In the genomic region with DNA sequence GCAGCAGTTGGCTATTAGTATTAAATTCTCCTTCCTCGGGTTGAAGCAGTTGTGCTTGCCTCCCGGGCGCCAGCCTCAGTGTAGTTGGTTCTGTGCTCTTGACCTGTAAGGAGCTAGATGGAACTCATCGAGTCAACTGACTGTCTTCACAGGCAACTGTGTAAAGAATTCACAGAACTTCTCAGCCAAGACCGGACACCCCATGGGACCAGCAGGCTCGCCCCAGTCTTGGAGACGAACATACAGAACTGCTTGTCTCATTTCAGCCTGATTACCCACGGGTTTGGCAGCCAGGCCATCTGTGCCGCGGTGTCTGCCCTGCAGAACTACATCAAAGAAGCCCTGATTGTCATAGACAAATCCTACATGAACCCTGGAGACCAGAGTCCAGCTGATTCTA, we compare ENCODE assay signal across 31 cellular contexts. TPM values are rescaled to one million over a fixed set of nuclear protein-coding genes. Genes with fewer than 3 reads are reported as not detected.
DNase-seq lines count a peak whose midpoint lies in the region; ATAC-seq and TF ChIP-seq lines count a peak whose summit lies in the region.
"Had no signal": no experiment of that assay in that cellular context is flagged by ENCODE, and none has a peak within 500 bp of the region (broad histone marks: within the 10 kb centered on the region; RNA-seq: fewer than 3 reads in every experiment).

No MANE protein-coding gene starts in this region.

- H4K20me1 ChIP-seq in H9 (ENCODE audit: control insufficient read depth, insufficient read depth, insufficient read length), result no peaks in the 10 kb centered on the region
- no peaks in the 10 kb centered on the region for H4K20me1 ChIP-seq in OCI-LY3 (ENCODE audit: insufficient read depth, low read length)
- no peaks in the 10 kb centered on the region for H4K20me1 ChIP-seq in mammary epithelial cell (ENCODE audit: insufficient read depth, low read length)
- H4K20me1 ChIP-seq in neural progenitor cell (ENCODE audit: low read depth), result no peaks in the 10 kb centered on the region

- H2BK15ac ChIP-seq in H9 (ENCODE audit: low read depth, low read length), result no peak overlapping the region

- no peak overlapping the region for H3K23ac ChIP-seq in H9 (ENCODE audit: insufficient read length, low read depth, low read length)

- no peak overlapping the region for H2BK120ac ChIP-seq in H9 (ENCODE audit: low read depth, low read length, poor library complexity, severe bottlenecking)

- DNase-seq in H9 (no peak), mammary epithelial cell (no peak), neural progenitor cell (ENCODE audit: low spot score) (no peak), cerebellar nuclear complex (lab: John Stamatoyannopoulos, UW) (no peak)
- DNase-seq: activated CD4-positive, alpha-beta T cell treated with anti-CD3 and anti-CD28 coated beads, Interleukin-2, amount 10 ng/mL, durations not matched to agents 24 days and 14 days; activated effector memory CD4-positive, alpha-beta T cell treated with Interleukin-2 at 50 U/mL for 16 hours; activated naive CD8-positive, alpha-beta T cell treated with anti-CD3 and anti-CD28 coated beads for 36 hours; anterior cingulate cortex; esophagus squamous epithelium; GOT3; left cardiac atrium; NCI-H1436 treated with DMSO at 0.1 percent for 48 hours; NCI-H226; nephron progenitor cell; pancreas; stimulated activated CD4-positive, alpha-beta T cell treated with anti-CD3 and anti-CD28 coated beads, Interleukin-1b, Interleukin-23, amount 100 ng/mL, for 48 hours; stimulated activated naive CD8-positive, alpha-beta T cell treated with anti-CD3 and anti-CD28 coated beads, Interleukin-15, Interleukin-2, amounts not matched to agents 100 U/mL and 50 U/mL, for 24 hours; T-cell; upper lobe of right lung had no signal

- no peak overlapping the region for H2BK5ac ChIP-seq in H9 (ENCODE audit: insufficient read length, low read length)

- H2BK20ac ChIP-seq in H9 (ENCODE audit: low read depth, low read length, poor library complexity, severe bottlenecking), result no peak overlapping the region

- H3K27me3 Mint-ChIP-seq in H9 (ENCODE audit: low read depth), result peaks cover 1% of the 10 kb centered on the region; the same call in 1 of the 2 replicates
- H3K27me3 Mint-ChIP-seq in neural progenitor cell (ENCODE audit: insufficient read depth, low read depth), result peaks cover 30% of the 10 kb centered on the region

- H4K8ac ChIP-seq in H9 (replicated peaks; ENCODE audit: insufficient read length, low read depth, low read length), result no peak overlapping the region

- intact Hi-C loops in mammary epithelial cell (cut with micrococcal nuclease), result no loop called here

- WGBS in H9 (ENCODE audit: extremely low coverage, insufficient read length, low lambda C conversion rate), result no CpG with 5 or more reads among the region's 10 CpGs
- 20% methylated on average over 10 of the region's 10 CpGs for WGBS in mammary epithelial cell (ENCODE audit: low coverage, missing lambda C conversion rate)

- H2AK5ac ChIP-seq in H9 (ENCODE audit: insufficient read length, low read length), result no peak overlapping the region

- no peaks in the 10 kb centered on the region for H3K36me3 ChIP-seq in OCI-LY3 (replicated peaks; ENCODE audit: low read depth, low read length)
- H3K36me3 ChIP-seq in mammary epithelial cell (ENCODE audit: insufficient read depth, low read length), result peaks cover 20% of the 10 kb centered on the region
- H3K36me3 ChIP-seq in iPS-20b (ENCODE audit: insufficient read depth, low read depth, low read length), result peaks cover 56% of the 10 kb centered on the region
- H3K36me3 ChIP-seq in neural progenitor cell, result no peaks in the 10 kb centered on the region
- H3K36me3 ChIP-seq: gastroesophageal sphincter, pancreas, upper lobe of right lung had no signal

- no peak overlapping the region; the same call in 1 of the 2 replicates for H3K14ac ChIP-seq in H9 (ENCODE audit: insufficient read depth, low read length)

- no peak for TF ChIP-seq CTCF in H9 (conservative IDR thresholded peaks at IDR 0.05)
- no peak for TF ChIP-seq CTCF in OCI-LY3 (IDR thresholded peaks at IDR 0.05; ENCODE audit: low read depth, low read length)
- TF ChIP-seq CTCF in mammary epithelial cell (conservative IDR thresholded peaks at IDR 0.05 in 1 of 2, IDR thresholded peaks at IDR 0.05 in 1 of 2; ENCODE audit: extremely low read depth in 1 of 2, insufficient read depth in 1 of 2, low read depth in 1 of 2, low read length in 2 of 2), result no peak
- no peak for TF ChIP-seq CTCF in neural progenitor cell (IDR thresholded peaks at IDR 0.05)

- H3K27ac ChIP-seq in H9 (ENCODE audit: insufficient read length, low read depth, low read length), result peak overlapping the region; percentile 47
- no peak overlapping the region for H3K27ac ChIP-seq in OCI-LY3 (ENCODE audit: low read length)
- H3K27ac ChIP-seq in mammary epithelial cell (ENCODE audit: insufficient read depth, low read depth, low read length), result peak overlapping the region; percentile 73
- H3K27ac ChIP-seq in iPS-20b (ENCODE audit: low read length), result no peak overlapping the region
- no peak overlapping the region for H3K27ac ChIP-seq in neural progenitor cell
- H3K27ac ChIP-seq: gastroesophageal sphincter, hepatocyte, pancreas, upper lobe of right lung had no signal

- no peak overlapping the region for H4K5ac ChIP-seq in H9 (ENCODE audit: insufficient read length, low read depth, low read length)

- H3K27ac Mint-ChIP-seq in H9, result peak overlapping the region in 2 of 3 experiments; percentile 68 to 73; a peak in 4 of 7 replicates
- H3K27ac Mint-ChIP-seq in neural progenitor cell, result no peak overlapping the region
- H3K27ac Mint-ChIP-seq: activated CD4-positive, alpha-beta T cell treated with anti-CD3 and anti-CD28 coated beads, Interleukin-2, amount 10 ng/mL, durations not matched to agents 24 days and 14 days; activated naive CD8-positive, alpha-beta T cell treated with anti-CD3 and anti-CD28 coated beads for 36 hours; dendritic cell treated with granulocyte-macrophage colony-stimulating factor and Interleukin-4, amounts not matched to agents 40 ng/mL and 50 ng/mL, for 4 days; nephron progenitor cell; T-cell had no signal

- no peak overlapping the region for H3K4me3 ChIP-seq in OCI-LY3 (ENCODE audit: low read length)
- no peak overlapping the region for H3K4me3 ChIP-seq in mammary epithelial cell (replicated peaks in 1 of 3; ENCODE audit: insufficient read depth in 1 of 3, low read depth in 2 of 3, low read length in 3 of 3)
- H3K4me3 ChIP-seq in iPS-20b (ENCODE audit: low read length), result no peak overlapping the region
- H3K4me3 ChIP-seq in neural progenitor cell, result no peak overlapping the region
- H3K4me3 ChIP-seq: esophagus squamous epithelium, gastroesophageal sphincter, hepatocyte, pancreas, smooth muscle cell, upper lobe of right lung had no signal

- H3K56ac ChIP-seq in H9 (ENCODE audit: insufficient read length, low read depth, low read length), result no peak overlapping the region

- no peak for ATAC-seq in HG03175 (IDR thresholded peaks at IDR 0.05; ENCODE audit: unreplicated experiment)
- ATAC-seq in GM19467 (IDR thresholded peaks at IDR 0.05; ENCODE audit: unreplicated experiment), result no peak
- ATAC-seq: gastroesophageal sphincter; left cardiac atrium; pancreas; stimulated activated naive CD8-positive, alpha-beta T cell treated with anti-CD3 and anti-CD28 coated beads, Interleukin-15, Interleukin-2, amounts not matched to agents 100 U/mL and 50 U/mL, for 24 hours; T-cell; upper lobe of right lung had no signal

- dilution Hi-C loops in mammary epithelial cell (cut with HindIII; ENCODE audit: low sequenced_read_pairs), result loop anchor here (5.0 kb wide), 1 partner anchor 55 kb away; no protein-coding TSS in a partner anchor

- H3K4me1 ChIP-seq in H9 (ENCODE audit: insufficient read depth, low read length) (peaks cover 5% of the 10 kb centered on the region; the same call in 1 of the 2 replicates), OCI-LY3 (ENCODE audit: low read length) (peaks cover 22% of the 10 kb centered on the region), mammary epithelial cell (ENCODE audit: insufficient read depth, low read length) (peaks cover 51% of the 10 kb centered on the region), iPS-20b (ENCODE audit: insufficient read depth, low read length) (peaks cover 40% of the 10 kb centered on the region), neural progenitor cell (peaks cover 7% of the 10 kb centered on the region)
- H3K4me1 ChIP-seq: gastroesophageal sphincter, pancreas, upper lobe of right lung had no signal

- no TSS peak for BruUV-seq in mammary epithelial cell (replicated peaks; lab: Mats Ljungman, UMichigan)

- H3T11ph ChIP-seq in H9 (ENCODE audit: low read length), result no peak overlapping the region

- no peak overlapping the region for H4K91ac ChIP-seq in H9 (ENCODE audit: insufficient read length, low read depth, low read length)

- H3K4ac ChIP-seq in H9 (ENCODE audit: low read depth, low read length), result no peak overlapping the region

- peaks cover 52 to 67% of the 10 kb centered on the region in 2 experiments for H3K4me1 Mint-ChIP-seq in H9
- peaks cover 12% of the 10 kb centered on the region for H3K4me1 Mint-ChIP-seq in neural progenitor cell
- H3K4me1 Mint-ChIP-seq: activated CD4-positive, alpha-beta T cell treated with anti-CD3 and anti-CD28 coated beads, Interleukin-2, amount 10 ng/mL, durations not matched to agents 24 days and 14 days; activated naive CD8-positive, alpha-beta T cell treated with anti-CD3 and anti-CD28 coated beads for 36 hours; T-cell had no signal

- CTCF ChIA-PET in mammary epithelial cell (lab: Charles Lee; ENCODE audit: low non-redundant PET), result interaction anchor here (0.5 kb wide), 1 partner anchor 35 kb away, joined by 6 read pairs; no protein-coding TSS in a partner anchor

- H2AFZ ChIP-seq in H9 (ENCODE audit: low read length), result no peak overlapping the region
- H2AFZ ChIP-seq in OCI-LY3 (ENCODE audit: low read depth, low read length), result no peak overlapping the region
- H2AFZ ChIP-seq in mammary epithelial cell (ENCODE audit: low read depth, low read length), result peak overlapping the region; percentile 14
- H2AFZ ChIP-seq in neural progenitor cell (replicated peaks), result no peak overlapping the region
- H2AFZ ChIP-seq: hepatocyte had no signal

- H3K79me2 ChIP-seq in H9 (ENCODE audit: insufficient read depth, low read length) (no peaks in the 10 kb centered on the region), OCI-LY3 (ENCODE audit: low read length) (no peaks in the 10 kb centered on the region), mammary epithelial cell (ENCODE audit: insufficient read depth, low read length) (peaks cover 70% of the 10 kb centered on the region), neural progenitor cell (ENCODE audit: low read depth) (no peaks in the 10 kb centered on the region)
- H3K79me2 ChIP-seq: hepatocyte had no signal

- in situ Hi-C loops in mammary epithelial cell (cut with MboI; ENCODE audit: low sequenced_read_pairs in 2 of 2), result loop anchor here in 1 of 2 donors (10.0 kb wide), 1 partner anchor 237 kb away; no protein-coding TSS in a partner anchor

- H3K4me3 Mint-ChIP-seq in H9 (no peak overlapping the region), neural progenitor cell (no peak overlapping the region)
- H3K4me3 Mint-ChIP-seq: activated CD4-positive, alpha-beta T cell treated with anti-CD3 and anti-CD28 coated beads, Interleukin-2, amount 10 ng/mL, durations not matched to agents 24 days and 14 days; activated naive CD8-positive, alpha-beta T cell treated with anti-CD3 and anti-CD28 coated beads for 36 hours; dendritic cell treated with granulocyte-macrophage colony-stimulating factor and Interleukin-4, amounts not matched to agents 40 ng/mL and 50 ng/mL, for 4 days; nephron progenitor cell; T-cell had no signal

- no peak overlapping the region for H2BK12ac ChIP-seq in H9 (ENCODE audit: insufficient read length, low read depth, low read length)

- H3K79me1 ChIP-seq in H9 (ENCODE audit: insufficient read depth, low read depth, low read length, poor library complexity, severe bottlenecking), result no peaks in the 10 kb centered on the region

- H3K23me2 ChIP-seq in H9 (ENCODE audit: insufficient read length, low read depth, low read length, poor library complexity, severe bottlenecking), result no peaks in the 10 kb centered on the region

- H3K9me3 ChIP-seq in H9 (ENCODE audit: control insufficient read depth, low read depth, low read length) (no peaks in the 10 kb centered on the region), OCI-LY3 (ENCODE audit: insufficient read depth, low read length) (no peaks in the 10 kb centered on the region), mammary epithelial cell (replicated peaks; ENCODE audit: insufficient read depth, low read length) (no peaks in the 10 kb centered on the region), iPS-20b (ENCODE audit: insufficient read depth, low read depth, low read length) (no peaks in the 10 kb centered on the region), neural progenitor cell (ENCODE audit: low read depth) (no peaks in the 10 kb centered on the region)
- H3K9me3 ChIP-seq: esophagus squamous epithelium, gastroesophageal sphincter, pancreas, upper lobe of right lung had no signal

- no peaks in the 10 kb centered on the region for H3K27me3 ChIP-seq in H9 (ENCODE audit: insufficient read depth, low read length)
- H3K27me3 ChIP-seq in OCI-LY3 (ENCODE audit: low read depth, low read length), result peaks cover 75% of the 10 kb centered on the region
- H3K27me3 ChIP-seq in mammary epithelial cell (ENCODE audit: insufficient read depth, low read length), result no peaks in the 10 kb centered on the region
- peaks cover 31% of the 10 kb centered on the region; the same call in 1 of the 2 replicates for H3K27me3 ChIP-seq in iPS-20b (ENCODE audit: insufficient read depth, low read length)
- peaks cover 8% of the 10 kb centered on the region for H3K27me3 ChIP-seq in neural progenitor cell
- H3K27me3 ChIP-seq: pancreas had no signal

- H3K9ac ChIP-seq in H9 (ENCODE audit: extremely low read depth, insufficient read length, low read length) (no peak overlapping the region), OCI-LY3 (ENCODE audit: low read length) (no peak overlapping the region), mammary epithelial cell (ENCODE audit: insufficient read depth, low read length) (peak overlapping the region; percentile 45), iPS-20b (ENCODE audit: low read depth, low read length) (peak overlapping the region; percentile 26; the same call in 1 of the 2 replicates), neural progenitor cell (no peak overlapping the region)

- H3F3A ChIP-seq in neural progenitor cell (ENCODE audit: low read depth), result no peaks in the 10 kb centered on the region

- H3K36me3 Mint-ChIP-seq in H9 (ENCODE audit: insufficient read depth in 1 of 3, low read depth in 3 of 3) (peaks cover 0 to 77% (median 74%) of the 10 kb centered on the region in 3 experiments; a peak in 5 of 7 replicates), neural progenitor cell (peaks cover 9% of the 10 kb centered on the region)
- H3K36me3 Mint-ChIP-seq: activated naive CD8-positive, alpha-beta T cell treated with anti-CD3 and anti-CD28 coated beads for 36 hours; T-cell had no signal

- H3K9me3 Mint-ChIP-seq in H9 (no peaks in the 10 kb centered on the region; a peak in 1 of 5 replicates), neural progenitor cell (no peaks in the 10 kb centered on the region)
- H3K9me3 Mint-ChIP-seq: activated CD4-positive, alpha-beta T cell treated with anti-CD3 and anti-CD28 coated beads, Interleukin-2, amount 10 ng/mL, durations not matched to agents 24 days and 14 days; activated naive CD8-positive, alpha-beta T cell treated with anti-CD3 and anti-CD28 coated beads for 36 hours; dendritic cell treated with granulocyte-macrophage colony-stimulating factor and Interleukin-4, amounts not matched to agents 40 ng/mL and 50 ng/mL, for 4 days; nephron progenitor cell; T-cell had no signal

- H3K4me2 ChIP-seq in H9 (ENCODE audit: insufficient read depth, insufficient read length, low read length), result no peak overlapping the region
- peak overlapping the region; percentile 26 for H3K4me2 ChIP-seq in OCI-LY3 (ENCODE audit: low read length)
- peak overlapping the region; percentile 98 for H3K4me2 ChIP-seq in mammary epithelial cell (ENCODE audit: insufficient read depth, low read depth, low read length)
- H3K4me2 ChIP-seq in neural progenitor cell, result no peak overlapping the region
- H3K4me2 ChIP-seq: hepatocyte, smooth muscle cell had no signal

- H3K18ac ChIP-seq in H9 (ENCODE audit: insufficient read length, low read depth, low read length), result no peak overlapping the region

RNA-seq across cellular contexts. Expression of gene TFAP2C, which starts 8.5 kb away (rescaled TPM):
- 22.5 and 24.3 TPM in 2 replicates for total RNA-seq in H9 (2021)
- 10 to 100 TPM; 20.0 to 23.3 TPM for total RNA-seq in mammary epithelial cell
- 12.7 TPM for polyA plus RNA-seq in mammary epithelial cell
- polyA minus RNA-seq in mammary epithelial cell, result 18.0 TPM
- 0.60 and 1.1 TPM in 2 replicates for total RNA-seq in neural progenitor cell (ENCODE audit: low replicate concordance)
- total RNA-seq: activated CD4-positive, alpha-beta T cell treated with anti-CD3 and anti-CD28 coated beads, Interleukin-2, amount 10 ng/mL, durations not matched to agents 24 days and 14 days; activated CD8-positive, alpha-beta memory T cell treated with anti-CD3 and anti-CD28 coated beads for 36 hours; activated naive CD8-positive, alpha-beta T cell treated with anti-CD3 and anti-CD28 coated beads for 36 hours; LHCN-M2; lung microvascular endothelial cell; renal cortical epithelial cell had no signal

Comparison
In these comparisons a context has a peak if more than half of its experiments do, and no peak if none do; other contexts are left out.
1. H3K27ac ChIP-seq: peak in H9 (single experiment) and mammary epithelial cell (single experiment); none in OCI-LY3 (single experiment), iPS-20b (single experiment) and neural progenitor cell (single experiment).
2. H3K4me2 ChIP-seq: peak in OCI-LY3 (single experiment) and mammary epithelial cell (single experiment); none in H9 (single experiment) and neural progenitor cell (single experiment).
3. H3K9ac ChIP-seq: peak in mammary epithelial cell (single experiment) and iPS-20b (single experiment); none in H9 (single experiment), OCI-LY3 (single experiment) and neural progenitor cell (single experiment).